In genomic region chr7:16064316-16064715, GRCh38 we compare ENCODE assay signal across 18 cellular contexts.
"Had no signal": no experiment of that assay in that cellular context is flagged by ENCODE, and none has a peak within 500 bp of the region (broad histone marks: within the 10 kb centered on the region; RNA-seq: fewer than 3 reads in every experiment).

No MANE protein-coding gene starts in this region.

- ATAC-seq: activated CD8-positive, alpha-beta T cell treated with anti-CD3 and anti-CD28 coated beads for 36 hours; activated T-cell treated with anti-CD3 and anti-CD28 coated beads, Interleukin-2, amount 50 U/mL, for 72 hours; left colon; stimulated activated naive CD8-positive, alpha-beta T cell treated with anti-CD3 and anti-CD28 coated beads, Interleukin-15, Interleukin-2, amounts not matched to agents 100 U/mL and 50 U/mL, for 24 hours; T-cell had no signal

- H3K27ac ChIP-seq: ascending aorta, WERI-Rb-1 had no signal

- H3K9me3 ChIP-seq: ascending aorta, testis had no signal

- H3K27me3 ChIP-seq: ascending aorta, testis had no signal

- H3K4me3 ChIP-seq: ascending aorta, testis had no signal

- DNase-seq: activated CD4-positive, alpha-beta T cell treated with anti-CD3 and anti-CD28 coated beads for 4 hours; activated CD8-positive, alpha-beta memory T cell treated with anti-CD3 and anti-CD28 coated beads, Interleukin-2, amount 50 U/mL, for 4 hours; activated CD8-positive, alpha-beta T cell treated with anti-CD3 and anti-CD28 coated beads for 36 hours; activated naive CD8-positive, alpha-beta T cell treated with anti-CD3 and anti-CD28 coated beads, Interleukin-2, amount 10 ng/mL, durations not matched to agents 7 days and 5 days; activated T-cell treated with anti-CD3 and anti-CD28 coated beads, Interleukin-2, amount 50 U/mL, for 72 hours; effector CD4-positive, alpha-beta T cell; left colon; nephron progenitor cell; stimulated activated CD4-positive, alpha-beta T cell treated with anti-CD3 and anti-CD28 coated beads, Interleukin-2, amount 100 ng/mL, for 48 hours; stimulated activated naive CD8-positive, alpha-beta T cell treated with anti-CD3 and anti-CD28 coated beads, Interleukin-15, Interleukin-2, amounts not matched to agents 100 U/mL and 50 U/mL, for 24 hours; T-cell; T1000; testis; WERI-Rb-1 had no signal

- H3K36me3 ChIP-seq: ascending aorta, WERI-Rb-1 had no signal

- FAIRE-seq: colon, endothelial cell of umbilical vein, urothelium cell line had no signal
